8 cellular contexts compared by ENCODE assay signal in the genomic region with DNA sequence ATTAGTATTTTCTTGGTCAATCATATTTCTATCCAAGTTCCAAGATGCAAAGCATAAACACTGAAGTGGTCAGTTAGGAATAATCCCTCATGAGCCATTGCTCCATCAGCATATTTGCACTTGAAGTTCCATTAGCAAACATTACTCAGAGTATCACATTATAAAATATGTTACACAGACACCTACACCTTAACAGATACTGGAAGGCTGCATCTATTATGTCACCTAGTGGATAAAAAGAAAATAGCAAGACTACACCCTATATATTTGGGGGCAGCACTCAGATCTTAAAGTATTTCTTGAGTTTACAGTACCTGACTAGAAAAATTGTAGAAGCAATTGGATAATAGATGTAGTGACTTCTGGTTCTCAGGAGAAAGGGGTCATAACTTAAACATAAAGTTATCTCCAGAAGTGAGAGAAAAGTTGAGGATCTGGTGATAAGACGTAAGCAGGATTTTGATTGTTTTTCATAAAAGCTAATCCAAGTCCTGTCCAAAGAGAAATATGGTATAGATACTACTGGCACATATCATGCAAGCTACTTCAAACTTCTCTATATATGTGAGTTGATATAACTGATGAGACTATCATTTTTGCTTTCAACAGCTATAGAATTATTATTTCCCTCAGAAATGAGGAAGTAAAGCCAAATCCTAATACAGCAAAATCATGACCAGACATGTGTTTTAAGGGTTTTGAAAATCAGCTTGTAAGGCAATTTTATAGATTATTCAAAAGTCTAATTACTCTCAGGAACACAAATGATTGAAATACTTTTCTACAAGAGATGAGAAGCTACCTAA.
DNase-seq lines count a peak whose midpoint lies in the region; ATAC-seq, FAIRE-seq and TF ChIP-seq lines count a peak whose summit lies in the region.

No MANE protein-coding gene starts in this region.

- peak; percentile 93 for ATAC-seq in GM18861 (IDR thresholded peaks at IDR 0.05; ENCODE audit: unreplicated experiment)
- ATAC-seq in HG02981 (IDR thresholded peaks at IDR 0.05; ENCODE audit: unreplicated experiment): peak; percentile 93
- ATAC-seq in right cardiac atrium: no peak

- TF ChIP-seq CTCF in A673 (conservative IDR thresholded peaks at IDR 0.05; ENCODE audit: low read depth, low read length) (peak; percentile 62), PC-9 (conservative IDR thresholded peaks at IDR 0.05) (peak; percentile 67), ascending aorta (IDR thresholded peaks at IDR 0.05) (no peak)

- no peaks in the 10 kb centered on the region for H3K9me2 ChIP-seq in PC-9 (ENCODE audit: insufficient read depth)

- H2AFZ ChIP-seq in PC-9: no peak overlapping the region

- intact Hi-C loops in A673 (cut with micrococcal nuclease; ENCODE audit: unreplicated experiment): no loop called here
- intact Hi-C loops in PC-9 (cut with micrococcal nuclease; ENCODE audit: unreplicated experiment): no loop called here
- intact Hi-C loops in ascending aorta (cut with DNase I): no loop called here
- intact Hi-C loops in right cardiac atrium (cut with DNase I): no loop called here

- no peaks in the 10 kb centered on the region; the same call in 1 of the 2 replicates for H4K20me1 ChIP-seq in PC-9 (ENCODE audit: insufficient read depth)

- CTCF ChIA-PET in A673 (lab: Charles Lee) (no interaction called here), PC-9 (lab: Charles Lee) (interaction anchor here (0.6 to 0.7 kb wide), 2 partner anchors 16 to 27 kb away, joined by 3 read pairs; no protein-coding TSS in a partner anchor)

- H3K36me3 ChIP-seq in A673 (ENCODE audit: insufficient read depth, low read length, poor library complexity, severe bottlenecking): no peaks in the 10 kb centered on the region
- no peaks in the 10 kb centered on the region for H3K36me3 ChIP-seq in PC-9 (ENCODE audit: low read depth)
- H3K36me3 ChIP-seq in ascending aorta: no peaks in the 10 kb centered on the region

- H3K27ac ChIP-seq in A673 (ENCODE audit: low read depth, low read length, poor library complexity, severe bottlenecking) (no peak overlapping the region), PC-9 (no peak overlapping the region), ascending aorta (no peak overlapping the region), right cardiac atrium (ENCODE audit: low read length) (no peak overlapping the region)

- H3K4me1 ChIP-seq in A673 (ENCODE audit: insufficient read depth, low read length, poor library complexity, severe bottlenecking) (no peaks in the 10 kb centered on the region), PC-9 (replicated peaks; ENCODE audit: insufficient read depth) (no peaks in the 10 kb centered on the region), ascending aorta (no peaks in the 10 kb centered on the region), right cardiac atrium (ENCODE audit: control insufficient read depth, insufficient read depth, low read length) (no peaks in the 10 kb centered on the region)

- H3K79me2 ChIP-seq in PC-9 (ENCODE audit: low read depth): no peaks in the 10 kb centered on the region

- WGBS in right cardiac atrium: 78% methylated on average over 1 of the region's 1 CpG

- no peaks in the 10 kb centered on the region for H3K27me3 ChIP-seq in A673 (replicated peaks; ENCODE audit: insufficient read depth, low read depth, low read length, poor library complexity)
- H3K27me3 ChIP-seq in PC-9 (ENCODE audit: insufficient read depth, low read depth): no peaks in the 10 kb centered on the region
- no peaks in the 10 kb centered on the region for H3K27me3 ChIP-seq in ascending aorta
- no peaks in the 10 kb centered on the region for H3K27me3 ChIP-seq in right cardiac atrium (ENCODE audit: control insufficient read depth, insufficient read depth)

- POLR2A ChIA-PET in A673 (lab: Charles Lee; ENCODE audit: low non-redundant PET): no interaction called here
- POLR2A ChIA-PET in PC-9 (lab: Charles Lee; ENCODE audit: unreplicated experiment): no interaction called here

- DNase-seq in A673 (ENCODE audit: low spot score): peak; percentile 12
- DNase-seq in PC-9: peak in 1 of 2 experiments; percentile 43
- DNase-seq in activated CD4-positive, CD25-positive, alpha-beta regulatory T cell treated with anti-CD3 and anti-CD28 coated beads, Interleukin-2, amount 50 U/mL, for 72 hours: no peak
- no peak for DNase-seq in ascending aorta (ENCODE audit: low spot score in 2 of 2)
- DNase-seq in right cardiac atrium: no peak

- no peaks in the 10 kb centered on the region for H3F3A ChIP-seq in PC-9 (ENCODE audit: insufficient read depth, low read depth)

- H3K4me3 ChIP-seq in A673 (ENCODE audit: low read depth, low read length, poor library complexity, severe bottlenecking): no peak overlapping the region
- H3K4me3 ChIP-seq in PC-9: no peak overlapping the region
- no peak overlapping the region for H3K4me3 ChIP-seq in ascending aorta
- no peak overlapping the region for H3K4me3 ChIP-seq in right cardiac atrium (ENCODE audit: low read length)

- H3K9me3 ChIP-seq in A673 (ENCODE audit: low read depth, low read length, poor library complexity, severe bottlenecking) (no peaks in the 10 kb centered on the region), PC-9 (ENCODE audit: insufficient read depth, low read depth) (no peaks in the 10 kb centered on the region), ascending aorta (no peaks in the 10 kb centered on the region), right cardiac atrium (ENCODE audit: control insufficient read depth, low read length) (no peaks in the 10 kb centered on the region)

- FAIRE-seq in islet of Langerhans (lab: Jason Lieb, UNC): peak; percentile 94

- no TSS peak for BruUV-seq in A673 (replicated peaks; lab: Mats Ljungman, UMichigan)
- BruUV-seq in PC-9 (replicated peaks; lab: Mats Ljungman, UMichigan): no TSS peak

- H3K4me2 ChIP-seq in PC-9: no peak overlapping the region

Comparison
In these comparisons a context has a peak if more than half of its experiments do, and no peak if none do; other contexts are left out.
1. CTCF ChIP-seq: peak in A673 (single experiment) and PC-9 (single experiment); none in ascending aorta (0 of 3).
2. ATAC-seq: peak in GM18861 (single experiment) and HG02981 (single experiment); none in right cardiac atrium (0 of 2).